8 cellular contexts compared by ENCODE assay signal in genomic region chr3:44992555-44993470, GRCh38. TPM values are rescaled to one million over a fixed set of nuclear protein-coding genes. Genes with fewer than 3 reads are reported as not detected.
A peak's percentile ranks its signal among the peaks of the same experiment; 100 is the strongest.
DNase-seq lines count a peak whose midpoint lies in the region; ATAC-seq and TF ChIP-seq lines count a peak whose summit lies in the region.

No MANE protein-coding gene starts in this region.

- peaks cover 13 to 69% (median 34%) of the 10 kb centered on the region in 3 donors for H3K4me1 ChIP-seq in esophagus squamous epithelium
- H3K4me1 ChIP-seq in skeletal muscle satellite cell (ENCODE audit: control insufficient read depth, insufficient read depth, low read length): peaks cover 43% of the 10 kb centered on the region

- H3K9me3 ChIP-seq in esophagus squamous epithelium: no peaks in the 10 kb centered on the region
- H3K9me3 ChIP-seq in skeletal muscle satellite cell (replicated peaks; ENCODE audit: low read length): no peaks in the 10 kb centered on the region

- TF ChIP-seq CTCF in esophagus squamous epithelium (IDR thresholded peaks at IDR 0.05): peak; percentile 20 to 70 (median 53)

- H3K4me3 ChIP-seq in esophagus squamous epithelium: no peak overlapping the region
- H3K4me3 ChIP-seq in skeletal muscle satellite cell (ENCODE audit: low read length): peak overlapping the region; percentile 22

- H3K27me3 ChIP-seq in esophagus squamous epithelium (no peaks in the 10 kb centered on the region), skeletal muscle satellite cell (ENCODE audit: control insufficient read depth, insufficient read depth, low read length) (no peaks in the 10 kb centered on the region)

- H3K36me3 ChIP-seq in esophagus squamous epithelium (peaks cover 8 to 62% (median 9%) of the 10 kb centered on the region in 3 donors), skeletal muscle satellite cell (ENCODE audit: insufficient read depth, low read length) (peaks cover 49% of the 10 kb centered on the region)

- H3K9ac ChIP-seq in skeletal muscle satellite cell (ENCODE audit: low read depth, low read length): peak overlapping the region; percentile 53

- intact Hi-C loops in esophagus squamous epithelium (cut with DNase I): no loop called here

- no peak for ATAC-seq in GM21576 (IDR thresholded peaks at IDR 0.05; ENCODE audit: unreplicated experiment)

- 48 to 65% methylated on average over 6 to 7 of the region's 7 CpGs for WGBS in esophagus squamous epithelium, 2 donors

- peak overlapping the region; percentile 40 for H3K4me2 ChIP-seq in skeletal muscle satellite cell (ENCODE audit: low read length)

- H3K27ac ChIP-seq in esophagus squamous epithelium: peak overlapping the region; percentile 35 to 76 (median 58)

- no peak for TF ChIP-seq POLR2A in esophagus squamous epithelium (IDR thresholded peaks at IDR 0.05)

- DNase-seq in SIG-M5 treated with dmso at 0.1 percent for 504 hours (lab: John Stamatoyannopoulos, UW; ENCODE audit: unreplicated experiment) (peak; percentile 34), SIG-M5 (lab: John Stamatoyannopoulos, UW) (no peak), OCI-M1 (lab: John Stamatoyannopoulos, UW) (peak; percentile 41), esophagus squamous epithelium (lab: John Stamatoyannopoulos, UW) (no peak), T1000 (lab: John Stamatoyannopoulos, UW) (no peak), hypothalamus (lab: John Stamatoyannopoulos, UW) (no peak)

RNA-seq across cellular contexts. Expression of gene EXOSC7, which starts 16.8 kb away (rescaled TPM):
- total RNA-seq in esophagus squamous epithelium: 10 to 100 TPM; 28.8 to 59.9 (median 47.6) TPM
- 55.5 and 61.1 TPM in 2 replicates for total RNA-seq in skeletal muscle satellite cell (2012; rRNA removed)

RNA-seq across cellular contexts. Expression of gene ZDHHC3, which starts 16.8 kb away (rescaled TPM):
- 10 to 100 TPM; 64.6 to 93.8 (median 73.0) TPM for total RNA-seq in esophagus squamous epithelium
- total RNA-seq in skeletal muscle satellite cell (2012; rRNA removed): 57.5 and 59.2 TPM in 2 replicates

RNA-seq across cellular contexts. Expression of gene CLEC3B, which starts 33.3 kb away (rescaled TPM):
- 10 to 100 TPM in 1 of 4 donors, 1 to 10 TPM in 3; 4.3 to 28.8 (median 6.9) TPM for total RNA-seq in esophagus squamous epithelium
- 23.8 and 88.9 TPM in 2 replicates for total RNA-seq in skeletal muscle satellite cell (2012; rRNA removed)

Comparison
In these comparisons a context has a peak if more than half of its experiments do, and no peak if none do; other contexts are left out.
1. DNase-seq: peak in SIG-M5 treated with dmso at 0.1 percent for 504 hours (single experiment) and OCI-M1 (single experiment); none in SIG-M5 (single experiment), esophagus squamous epithelium (single experiment), T1000 (single experiment) and hypothalamus (0 of 51).